11 cellular contexts compared by ENCODE assay signal in the genomic region with DNA sequence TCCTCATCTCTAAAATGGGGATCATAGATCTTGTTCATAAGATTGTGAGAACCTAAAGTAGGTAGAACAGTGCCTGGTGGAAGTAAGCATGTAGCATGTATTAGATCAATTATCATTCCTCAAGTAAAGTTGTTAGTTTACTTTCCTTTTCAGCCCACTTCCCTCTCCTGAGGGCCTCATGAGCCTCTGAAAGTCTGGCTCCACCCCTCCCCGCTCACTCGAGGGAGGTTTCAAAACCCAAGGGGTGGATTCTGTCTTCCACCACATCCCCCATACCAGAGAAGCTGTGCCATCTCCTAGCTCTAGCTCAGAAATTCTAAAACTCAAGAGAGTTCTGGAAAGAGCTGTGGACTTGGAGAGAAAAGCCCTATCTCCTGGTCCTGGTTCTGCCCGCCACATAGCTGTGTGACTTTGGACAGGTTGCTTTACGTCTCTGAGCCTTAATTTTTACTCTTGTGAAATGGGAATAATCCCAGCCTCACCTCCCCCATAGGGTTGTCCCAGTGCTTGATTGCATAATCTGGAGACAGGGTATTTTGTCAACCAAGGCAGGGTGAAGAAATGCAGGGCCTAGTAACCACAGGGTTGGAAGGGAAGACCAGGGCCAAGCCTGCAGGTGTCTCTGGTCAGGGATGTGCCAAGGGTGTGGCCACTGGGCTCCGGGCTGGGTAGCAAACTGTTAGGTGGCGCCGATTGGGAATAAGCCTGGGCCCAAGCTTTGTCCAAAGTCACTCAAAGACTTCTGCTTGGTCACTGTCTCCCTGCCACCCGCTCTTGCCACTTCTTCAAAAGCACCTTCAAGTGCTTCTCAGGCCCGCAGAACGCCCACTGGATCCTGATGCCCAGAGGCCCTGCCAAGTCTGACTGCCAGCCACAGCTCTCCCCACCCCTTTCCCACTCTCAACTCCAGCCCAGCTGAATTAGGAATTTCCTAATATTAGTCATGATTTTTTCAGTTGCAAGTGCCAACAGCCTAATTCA. TPM values are rescaled to one million over a fixed set of nuclear protein-coding genes. Genes with fewer than 3 reads are reported as not detected.
DNase-seq lines count a peak whose midpoint lies in the region; ATAC-seq and TF ChIP-seq lines count a peak whose summit lies in the region.
"Had no signal": no experiment of that assay in that cellular context is flagged by ENCODE, and none has a peak within 500 bp of the region (broad histone marks: within the 10 kb centered on the region; RNA-seq: fewer than 3 reads in every experiment).

No MANE protein-coding gene starts in this region.

- peak overlapping the region; percentile 99 for H3K27ac ChIP-seq in brain microvascular endothelial cell
- no peak overlapping the region for H3K27ac ChIP-seq in effector memory CD4-positive, alpha-beta T cell (ENCODE audit: insufficient read depth, low read length, poor library complexity, severe bottlenecking)

- peak; percentile 65 for DNase-seq in AG08396 (ENCODE audit: low spot score)
- DNase-seq in LHCN-M2 (ENCODE audit: low read depth) = peak; percentile 67
- DNase-seq in brain microvascular endothelial cell = no peak
- peak; percentile 14 for DNase-seq in midbrain (lab: John Stamatoyannopoulos, UW)
- DNase-seq in effector memory CD4-positive, alpha-beta T cell = no peak
- no peak for DNase-seq in NCI-H345 treated with DMSO at 0.1 percent for 48 hours (lab: John Stamatoyannopoulos, UW; ENCODE audit: unreplicated experiment)
- DNase-seq in COLO668 (lab: John Stamatoyannopoulos, UW; ENCODE audit: unreplicated experiment) = no peak
- DNase-seq: central memory CD4-positive, alpha-beta T cell; GOT3 had no signal

- TF ChIP-seq CTCF in brain microvascular endothelial cell (IDR thresholded peaks at IDR 0.05; ENCODE audit: low read depth, low read length, missing control alignments) = no peak

- in situ Hi-C loops in brain microvascular endothelial cell (cut with HindIII; ENCODE audit: low pct_ligation_motif_present, low sequenced_read_pairs) = no loop called here

- H3K36me3 ChIP-seq in brain microvascular endothelial cell (replicated peaks) = no peaks in the 10 kb centered on the region
- no peaks in the 10 kb centered on the region for H3K36me3 ChIP-seq in effector memory CD4-positive, alpha-beta T cell (ENCODE audit: control insufficient read depth, insufficient read depth, low read length)

- H3K4me1 ChIP-seq in effector memory CD4-positive, alpha-beta T cell (ENCODE audit: control insufficient read depth, insufficient read depth, low read length, poor library complexity, severe bottlenecking) = no peaks in the 10 kb centered on the region

- no peak overlapping the region for H3K4me3 ChIP-seq in brain microvascular endothelial cell (ENCODE audit: low read depth, low read length)
- H3K4me3 ChIP-seq in effector memory CD4-positive, alpha-beta T cell (ENCODE audit: insufficient read depth, low read depth, low read length, poor library complexity, severe bottlenecking) = no peak overlapping the region

- no peak for ATAC-seq in HG03521 (IDR thresholded peaks at IDR 0.05; ENCODE audit: unreplicated experiment)

- H3K27me3 ChIP-seq in brain microvascular endothelial cell (replicated peaks) = no peaks in the 10 kb centered on the region
- H3K27me3 ChIP-seq in effector memory CD4-positive, alpha-beta T cell (replicated peaks; ENCODE audit: control insufficient read depth, insufficient read depth, low read length, poor library complexity, severe bottlenecking) = no peaks in the 10 kb centered on the region

- no peaks in the 10 kb centered on the region for H3K9me3 ChIP-seq in effector memory CD4-positive, alpha-beta T cell (ENCODE audit: control insufficient read depth, low read length)

RNA-seq across cellular contexts. Expression of a gene that starts 20.4 kb away (rescaled TPM):
- 339 and 356 TPM in 2 replicates for total RNA-seq in LHCN-M2 (2014; rRNA removed)
- 1,579 TPM for polyA plus RNA-seq in LHCN-M2 (2012)

RNA-seq across cellular contexts. Expression of a gene that starts 52.5 kb away (rescaled TPM):
- total RNA-seq in LHCN-M2 (2014; rRNA removed) = not detected in 2 replicates
- polyA plus RNA-seq in LHCN-M2 (2012) = 0.09 TPM

RNA-seq across cellular contexts. Expression of a gene that starts 56.0 kb away (rescaled TPM):
- 200 and 207 TPM in 2 replicates for total RNA-seq in LHCN-M2 (2014; rRNA removed)
- polyA plus RNA-seq in LHCN-M2 (2012) = 205 TPM
- total RNA-seq: SK-MEL-5 had no signal

Comparison
In these comparisons a context has a peak if more than half of its experiments do, and no peak if none do; other contexts are left out.
1. DNase-seq: peak in AG08396 (single experiment), LHCN-M2 (single experiment) and midbrain (single experiment); none in brain microvascular endothelial cell (single experiment), effector memory CD4-positive, alpha-beta T cell (0 of 3), NCI-H345 treated with DMSO at 0.1 percent for 48 hours (single experiment) and COLO668 (single experiment).